1 cellular context compared by ENCODE assay signal in the genomic region with DNA sequence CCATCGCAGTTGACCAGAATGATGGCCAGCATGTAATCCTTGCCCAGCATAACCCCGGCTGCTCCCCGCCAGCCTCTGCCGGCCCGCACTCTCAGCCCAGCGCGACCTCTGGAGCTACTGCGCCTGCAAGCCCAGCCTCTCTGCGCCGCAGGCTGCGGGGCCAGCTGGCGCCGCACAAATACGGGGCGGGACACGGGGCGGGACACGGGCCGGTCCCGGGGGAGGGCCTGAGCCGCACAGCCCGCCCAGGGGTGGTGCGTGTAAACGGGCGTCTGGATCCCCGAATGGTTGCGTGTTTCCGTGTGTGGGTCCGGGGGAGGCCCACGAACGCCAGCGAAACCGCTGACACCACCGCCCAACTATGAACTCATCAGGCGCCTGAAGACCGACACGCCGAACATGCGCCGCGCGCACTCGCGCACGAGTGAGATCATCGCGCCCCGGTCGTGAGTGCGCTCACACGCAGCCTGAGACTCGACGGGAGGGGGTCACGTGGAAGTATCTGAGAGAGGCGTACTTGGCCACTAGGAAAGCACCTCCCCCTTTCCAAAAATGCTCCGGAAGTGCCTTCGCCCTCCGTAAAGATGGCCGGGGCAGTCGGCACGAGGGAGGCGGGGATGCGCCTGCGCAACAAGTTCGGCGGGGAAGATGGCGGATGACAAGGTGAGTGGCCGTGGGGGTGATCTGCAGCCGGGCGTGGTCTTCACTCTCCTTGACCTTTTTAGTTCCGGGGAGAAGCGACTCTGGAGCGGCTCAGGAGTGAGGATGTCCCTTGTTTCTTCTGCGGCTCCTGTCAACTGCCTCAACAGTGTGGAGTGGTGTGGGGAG.
TF ChIP-seq lines count a peak whose summit lies in the region.

A gene with protein sequence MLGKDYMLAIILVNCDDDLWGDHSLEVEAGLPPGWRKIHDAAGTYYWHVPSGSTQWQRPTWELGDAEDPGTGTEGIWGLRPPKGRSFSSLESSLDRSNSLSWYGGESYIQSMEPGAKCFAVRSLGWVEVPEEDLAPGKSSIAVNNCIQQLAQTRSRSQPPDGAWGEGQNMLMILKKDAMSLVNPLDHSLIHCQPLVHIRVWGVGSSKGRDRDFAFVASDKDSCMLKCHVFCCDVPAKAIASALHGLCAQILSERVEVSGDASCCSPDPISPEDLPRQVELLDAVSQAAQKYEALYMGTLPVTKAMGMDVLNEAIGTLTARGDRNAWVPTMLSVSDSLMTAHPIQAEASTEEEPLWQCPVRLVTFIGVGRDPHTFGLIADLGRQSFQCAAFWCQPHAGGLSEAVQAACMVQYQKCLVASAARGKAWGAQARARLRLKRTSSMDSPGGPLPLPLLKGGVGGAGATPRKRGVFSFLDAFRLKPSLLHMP (minus strand): TSS at position 403 of the 828 bp plus-strand sequence. CDS start 353 bp downstream, at position 50.
A gene with protein sequence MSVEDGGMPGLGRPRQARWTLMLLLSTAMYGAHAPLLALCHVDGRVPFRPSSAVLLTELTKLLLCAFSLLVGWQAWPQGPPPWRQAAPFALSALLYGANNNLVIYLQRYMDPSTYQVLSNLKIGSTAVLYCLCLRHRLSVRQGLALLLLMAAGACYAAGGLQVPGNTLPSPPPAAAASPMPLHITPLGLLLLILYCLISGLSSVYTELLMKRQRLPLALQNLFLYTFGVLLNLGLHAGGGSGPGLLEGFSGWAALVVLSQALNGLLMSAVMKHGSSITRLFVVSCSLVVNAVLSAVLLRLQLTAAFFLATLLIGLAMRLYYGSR (plus strand): TSS at position 633 of the 828 bp plus-strand sequence. CDS start 2,342 bp downstream, outside the sequence.

TF ChIP-seq in HEK293, 187 proteins besides CTCF, POLR2A, EP300 and RAD21 (continued from another document and continues in another):
- TF ChIP-seq, protein P1, sequence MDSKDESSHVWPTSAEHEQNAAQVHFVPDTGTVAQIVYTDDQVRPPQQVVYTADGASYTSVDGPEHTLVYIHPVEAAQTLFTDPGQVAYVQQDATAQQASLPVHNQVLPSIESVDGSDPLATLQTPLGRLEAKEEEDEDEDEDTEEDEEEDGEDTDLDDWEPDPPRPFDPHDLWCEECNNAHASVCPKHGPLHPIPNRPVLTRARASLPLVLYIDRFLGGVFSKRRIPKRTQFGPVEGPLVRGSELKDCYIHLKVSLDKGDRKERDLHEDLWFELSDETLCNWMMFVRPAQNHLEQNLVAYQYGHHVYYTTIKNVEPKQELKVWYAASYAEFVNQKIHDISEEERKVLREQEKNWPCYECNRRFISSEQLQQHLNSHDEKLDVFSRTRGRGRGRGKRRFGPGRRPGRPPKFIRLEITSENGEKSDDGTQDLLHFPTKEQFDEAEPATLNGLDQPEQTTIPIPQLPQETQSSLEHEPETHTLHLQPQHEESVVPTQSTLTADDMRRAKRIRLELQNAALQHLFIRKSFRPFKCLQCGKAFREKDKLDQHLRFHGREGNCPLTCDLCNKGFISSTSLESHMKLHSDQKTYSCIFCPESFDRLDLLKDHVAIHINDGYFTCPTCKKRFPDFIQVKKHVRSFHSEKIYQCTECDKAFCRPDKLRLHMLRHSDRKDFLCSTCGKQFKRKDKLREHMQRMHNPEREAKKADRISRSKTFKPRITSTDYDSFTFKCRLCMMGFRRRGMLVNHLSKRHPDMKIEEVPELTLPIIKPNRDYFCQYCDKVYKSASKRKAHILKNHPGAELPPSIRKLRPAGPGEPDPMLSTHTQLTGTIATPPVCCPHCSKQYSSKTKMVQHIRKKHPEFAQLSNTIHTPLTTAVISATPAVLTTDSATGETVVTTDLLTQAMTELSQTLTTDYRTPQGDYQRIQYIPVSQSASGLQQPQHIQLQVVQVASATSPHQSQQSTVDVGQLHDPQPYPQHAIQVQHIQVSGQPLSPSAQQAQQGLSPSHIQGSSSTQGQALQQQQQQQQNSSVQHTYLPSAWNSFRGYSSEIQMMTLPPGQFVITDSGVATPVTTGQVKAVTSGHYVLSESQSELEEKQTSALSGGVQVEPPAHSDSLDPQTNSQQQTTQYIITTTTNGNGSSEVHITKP (tag by site-specific recombination; IDR thresholded peaks at IDR 0.05), result peak; percentile 78
- no peak for TF ChIP-seq ZNF211 (tag by site-specific recombination; IDR thresholded peaks at IDR 0.05; ENCODE audit: low read depth)
- peak; percentile 63; the same call in 1 of the 2 replicates for TF ChIP-seq REPIN1 (tag by site-specific recombination; IDR thresholded peaks at IDR 0.05; ENCODE audit: low read depth)
- peak; percentile 44; the same call in 1 of the 2 replicates for TF ChIP-seq ZNF423 (tag by site-specific recombination; IDR thresholded peaks at IDR 0.05)
- 0 out of 2 replicates have a peak, but pooled peaks have one; percentile 11 for TF ChIP-seq FEZF1 (tag by site-specific recombination; IDR thresholded peaks at IDR 0.05)
- peak; percentile 91 for TF ChIP-seq KLF10 (tag by site-specific recombination; IDR thresholded peaks at IDR 0.05)
- 0 out of 2 replicates have a peak, but pooled peaks have one; percentile 61 for TF ChIP-seq BCL11B (tag by site-specific recombination; IDR thresholded peaks at IDR 0.05; ENCODE audit: low read depth)
- peak; percentile 64; the same call in 1 of the 2 replicates for TF ChIP-seq ZNF366 (tag by site-specific recombination; conservative IDR thresholded peaks at IDR 0.05)
- TF ChIP-seq, protein P2, sequence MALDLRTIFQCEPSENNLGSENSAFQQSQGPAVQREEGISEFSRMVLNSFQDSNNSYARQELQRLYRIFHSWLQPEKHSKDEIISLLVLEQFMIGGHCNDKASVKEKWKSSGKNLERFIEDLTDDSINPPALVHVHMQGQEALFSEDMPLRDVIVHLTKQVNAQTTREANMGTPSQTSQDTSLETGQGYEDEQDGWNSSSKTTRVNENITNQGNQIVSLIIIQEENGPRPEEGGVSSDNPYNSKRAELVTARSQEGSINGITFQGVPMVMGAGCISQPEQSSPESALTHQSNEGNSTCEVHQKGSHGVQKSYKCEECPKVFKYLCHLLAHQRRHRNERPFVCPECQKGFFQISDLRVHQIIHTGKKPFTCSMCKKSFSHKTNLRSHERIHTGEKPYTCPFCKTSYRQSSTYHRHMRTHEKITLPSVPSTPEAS (tag by site-specific recombination; IDR thresholded peaks at IDR 0.05), result peak; percentile 23; the same call in 1 of the 2 replicates
- TF ChIP-seq ZNF529 (tag by site-specific recombination; IDR thresholded peaks at IDR 0.05; ENCODE audit: insufficient replicate concordance), result no peak
- TF ChIP-seq KLF9 (tag by site-specific recombination; IDR thresholded peaks at IDR 0.05; ENCODE audit: low read depth), result peak; percentile 88
- TF ChIP-seq ZNF311 (tag by site-specific recombination; IDR thresholded peaks at IDR 0.05; ENCODE audit: borderline replicate concordance), result no peak
- TF ChIP-seq ZNF544 (tag by site-specific recombination; IDR thresholded peaks at IDR 0.05), result no peak
- no peak for TF ChIP-seq ZNF792 (tag by site-specific recombination; IDR thresholded peaks at IDR 0.05)
- no peak for TF ChIP-seq ZFP41 (tag by site-specific recombination; IDR thresholded peaks at IDR 0.05; ENCODE audit: borderline replicate concordance)
- TF ChIP-seq KLF16 (tag by site-specific recombination; IDR thresholded peaks at IDR 0.05), result peak; percentile 96
- TF ChIP-seq, protein P3, sequence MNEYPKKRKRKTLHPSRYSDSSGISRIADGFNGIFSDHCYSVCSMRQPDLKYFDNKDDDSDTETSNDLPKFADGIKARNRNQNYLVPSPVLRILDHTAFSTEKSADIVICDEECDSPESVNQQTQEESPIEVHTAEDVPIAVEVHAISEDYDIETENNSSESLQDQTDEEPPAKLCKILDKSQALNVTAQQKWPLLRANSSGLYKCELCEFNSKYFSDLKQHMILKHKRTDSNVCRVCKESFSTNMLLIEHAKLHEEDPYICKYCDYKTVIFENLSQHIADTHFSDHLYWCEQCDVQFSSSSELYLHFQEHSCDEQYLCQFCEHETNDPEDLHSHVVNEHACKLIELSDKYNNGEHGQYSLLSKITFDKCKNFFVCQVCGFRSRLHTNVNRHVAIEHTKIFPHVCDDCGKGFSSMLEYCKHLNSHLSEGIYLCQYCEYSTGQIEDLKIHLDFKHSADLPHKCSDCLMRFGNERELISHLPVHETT (tag by site-specific recombination; IDR thresholded peaks at IDR 0.05), result peak; percentile 65; the same call in 1 of the 2 replicates
- TF ChIP-seq ZNF837 (tag by site-specific recombination; IDR thresholded peaks at IDR 0.05), result no peak
- no peak for TF ChIP-seq ZNF76 (tag by site-specific recombination; IDR thresholded peaks at IDR 0.05; ENCODE audit: borderline replicate concordance, low read depth)
- no peak for TF ChIP-seq ZNF112 (tag by site-specific recombination; IDR thresholded peaks at IDR 0.05)
- TF ChIP-seq ZNF404 (tag by site-specific recombination; IDR thresholded peaks at IDR 0.05), result no peak
- TF ChIP-seq, protein P4, sequence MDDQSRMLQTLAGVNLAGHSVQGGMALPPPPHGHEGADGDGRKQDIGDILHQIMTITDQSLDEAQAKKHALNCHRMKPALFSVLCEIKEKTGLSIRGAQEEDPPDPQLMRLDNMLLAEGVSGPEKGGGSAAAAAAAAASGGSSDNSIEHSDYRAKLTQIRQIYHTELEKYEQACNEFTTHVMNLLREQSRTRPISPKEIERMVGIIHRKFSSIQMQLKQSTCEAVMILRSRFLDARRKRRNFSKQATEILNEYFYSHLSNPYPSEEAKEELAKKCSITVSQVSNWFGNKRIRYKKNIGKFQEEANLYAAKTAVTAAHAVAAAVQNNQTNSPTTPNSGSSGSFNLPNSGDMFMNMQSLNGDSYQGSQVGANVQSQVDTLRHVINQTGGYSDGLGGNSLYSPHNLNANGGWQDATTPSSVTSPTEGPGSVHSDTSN (CRISPR knock-in tag; IDR thresholded peaks at IDR 0.05), result no peak; the same call in 1 of the 2 replicates
- TF ChIP-seq SCRT2 (tag by site-specific recombination; IDR thresholded peaks at IDR 0.05), result peak; percentile 100
- TF ChIP-seq ZNF354C (tag by site-specific recombination; IDR thresholded peaks at IDR 0.05; ENCODE audit: borderline replicate concordance, low read depth), result no peak
- peak; percentile 97 for TF ChIP-seq ZNF501 (tag by site-specific recombination; IDR thresholded peaks at IDR 0.05)
- TF ChIP-seq ZNF23 (tag by site-specific recombination; IDR thresholded peaks at IDR 0.05; ENCODE audit: borderline replicate concordance), result no peak
- TF ChIP-seq, protein P5, sequence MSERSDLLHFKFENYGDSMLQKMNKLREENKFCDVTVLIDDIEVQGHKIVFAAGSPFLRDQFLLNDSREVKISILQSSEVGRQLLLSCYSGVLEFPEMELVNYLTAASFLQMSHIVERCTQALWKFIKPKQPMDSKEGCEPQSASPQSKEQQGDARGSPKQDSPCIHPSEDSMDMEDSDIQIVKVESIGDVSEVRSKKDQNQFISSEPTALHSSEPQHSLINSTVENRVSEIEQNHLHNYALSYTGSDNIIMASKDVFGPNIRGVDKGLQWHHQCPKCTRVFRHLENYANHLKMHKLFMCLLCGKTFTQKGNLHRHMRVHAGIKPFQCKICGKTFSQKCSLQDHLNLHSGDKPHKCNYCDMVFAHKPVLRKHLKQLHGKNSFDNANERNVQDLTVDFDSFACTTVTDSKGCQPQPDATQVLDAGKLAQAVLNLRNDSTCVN (tag by site-specific recombination; optimal IDR thresholded peaks at IDR 0.05), result peak; percentile 99
- TF ChIP-seq ZNF391 (tag by site-specific recombination; IDR thresholded peaks at IDR 0.05; ENCODE audit: borderline replicate concordance, low read depth), result peak; percentile 74; the same call in 1 of the 2 replicates
- no peak for TF ChIP-seq ZNF175 (tag by site-specific recombination; IDR thresholded peaks at IDR 0.05)
- TF ChIP-seq ZBTB8A (tag by site-specific recombination; IDR thresholded peaks at IDR 0.05), result peak; percentile 83
- TF ChIP-seq, protein P6, sequence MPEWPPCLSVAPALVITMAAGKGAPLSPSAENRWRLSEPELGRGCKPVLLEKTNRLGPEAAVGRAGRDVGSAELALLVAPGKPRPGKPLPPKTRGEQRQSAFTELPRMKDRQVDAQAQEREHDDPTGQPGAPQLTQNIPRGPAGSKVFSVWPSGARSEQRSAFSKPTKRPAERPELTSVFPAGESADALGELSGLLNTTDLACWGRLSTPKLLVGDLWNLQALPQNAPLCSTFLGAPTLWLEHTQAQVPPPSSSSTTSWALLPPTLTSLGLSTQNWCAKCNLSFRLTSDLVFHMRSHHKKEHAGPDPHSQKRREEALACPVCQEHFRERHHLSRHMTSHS (tag by site-specific recombination; IDR thresholded peaks at IDR 0.05), result no peak
- TF ChIP-seq MYNN (tag by site-specific recombination; IDR thresholded peaks at IDR 0.05; ENCODE audit: borderline replicate concordance), result no peak
- TF ChIP-seq, protein P7, sequence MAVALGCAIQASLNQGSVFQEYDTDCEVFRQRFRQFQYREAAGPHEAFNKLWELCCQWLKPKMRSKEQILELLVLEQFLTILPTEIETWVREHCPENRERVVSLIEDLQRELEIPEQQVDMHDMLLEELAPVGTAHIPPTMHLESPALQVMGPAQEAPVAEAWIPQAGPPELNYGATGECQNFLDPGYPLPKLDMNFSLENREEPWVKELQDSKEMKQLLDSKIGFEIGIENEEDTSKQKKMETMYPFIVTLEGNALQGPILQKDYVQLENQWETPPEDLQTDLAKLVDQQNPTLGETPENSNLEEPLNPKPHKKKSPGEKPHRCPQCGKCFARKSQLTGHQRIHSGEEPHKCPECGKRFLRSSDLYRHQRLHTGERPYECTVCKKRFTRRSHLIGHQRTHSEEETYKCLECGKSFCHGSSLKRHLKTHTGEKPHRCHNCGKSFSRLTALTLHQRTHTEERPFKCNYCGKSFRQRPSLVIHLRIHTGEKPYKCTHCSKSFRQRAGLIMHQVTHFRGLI (tag by site-specific recombination; IDR thresholded peaks at IDR 0.05), result peak; percentile 91
- TF ChIP-seq, protein P8, sequence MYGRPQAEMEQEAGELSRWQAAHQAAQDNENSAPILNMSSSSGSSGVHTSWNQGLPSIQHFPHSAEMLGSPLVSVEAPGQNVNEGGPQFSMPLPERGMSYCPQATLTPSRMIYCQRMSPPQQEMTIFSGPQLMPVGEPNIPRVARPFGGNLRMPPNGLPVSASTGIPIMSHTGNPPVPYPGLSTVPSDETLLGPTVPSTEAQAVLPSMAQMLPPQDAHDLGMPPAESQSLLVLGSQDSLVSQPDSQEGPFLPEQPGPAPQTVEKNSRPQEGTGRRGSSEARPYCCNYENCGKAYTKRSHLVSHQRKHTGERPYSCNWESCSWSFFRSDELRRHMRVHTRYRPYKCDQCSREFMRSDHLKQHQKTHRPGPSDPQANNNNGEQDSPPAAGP (tag by site-specific recombination; IDR thresholded peaks at IDR 0.05), result peak; percentile 91
- peak; percentile 60; the same call in 1 of the 2 replicates for TF ChIP-seq MZF1 (tag by site-specific recombination; IDR thresholded peaks at IDR 0.05; ENCODE audit: borderline replicate concordance)
